8 cellular contexts compared by ENCODE assay signal in genomic region chr4:103076777-103077347, GRCh38. TPM values are rescaled to one million over a fixed set of nuclear protein-coding genes. Genes with fewer than 3 reads are reported as not detected.
A peak's percentile ranks its signal among the peaks of the same experiment; 100 is the strongest.
DNase-seq lines count a peak whose midpoint lies in the region; ATAC-seq, FAIRE-seq and TF ChIP-seq lines count a peak whose summit lies in the region.

No MANE protein-coding gene starts in this region.

- H3K4me3 ChIP-seq in effector memory CD4-positive, alpha-beta T cell (ENCODE audit: insufficient read depth, low read depth, low read length, poor library complexity, severe bottlenecking): peak overlapping the region; percentile 71
- H3K4me3 ChIP-seq in neutrophil (ENCODE audit: low read depth in 1 of 2, low read length in 1 of 2): peak overlapping the region; percentile 53 to 72

- H3K36me3 Mint-ChIP-seq in activated CD8-positive, alpha-beta memory T cell treated with anti-CD3 and anti-CD28 coated beads, Interleukin-2, amount 10 ng/mL, durations not matched to agents 7 days and 5 days: peaks cover 24% of the 10 kb centered on the region

- no peaks in the 10 kb centered on the region for H3K9me3 Mint-ChIP-seq in activated CD8-positive, alpha-beta memory T cell treated with anti-CD3 and anti-CD28 coated beads, Interleukin-2, amount 10 ng/mL, durations not matched to agents 7 days and 5 days (ENCODE audit: low read depth)

- no peak for TF ChIP-seq POLR2A in H54 (IDR thresholded peaks at IDR 0.05; ENCODE audit: low read depth, low read length)

- peaks cover 48% of the 10 kb centered on the region for H3K4me1 Mint-ChIP-seq in activated CD8-positive, alpha-beta memory T cell treated with anti-CD3 and anti-CD28 coated beads, Interleukin-2, amount 10 ng/mL, durations not matched to agents 7 days and 5 days

- no peaks in the 10 kb centered on the region for H3K27me3 ChIP-seq in effector memory CD4-positive, alpha-beta T cell (replicated peaks; ENCODE audit: control insufficient read depth, insufficient read depth, low read length, poor library complexity, severe bottlenecking)
- peaks cover 26% of the 10 kb centered on the region for H3K27me3 ChIP-seq in neutrophil

- no peaks in the 10 kb centered on the region for H3K27me3 Mint-ChIP-seq in activated CD8-positive, alpha-beta memory T cell treated with anti-CD3 and anti-CD28 coated beads, Interleukin-2, amount 10 ng/mL, durations not matched to agents 7 days and 5 days

- peaks cover 15% of the 10 kb centered on the region for H3K4me1 ChIP-seq in effector memory CD4-positive, alpha-beta T cell (ENCODE audit: control insufficient read depth, insufficient read depth, low read length, poor library complexity, severe bottlenecking)
- peaks cover 14 to 16% of the 10 kb centered on the region in 2 experiments for H3K4me1 ChIP-seq in neutrophil (ENCODE audit: control insufficient read depth in 1 of 2, insufficient read depth in 1 of 2, low read depth in 1 of 2, low read length in 1 of 2)

- H3K9me3 ChIP-seq in effector memory CD4-positive, alpha-beta T cell (ENCODE audit: control insufficient read depth, low read length): no peaks in the 10 kb centered on the region
- H3K9me3 ChIP-seq in neutrophil: no peaks in the 10 kb centered on the region

- DNase-seq in activated CD8-positive, alpha-beta memory T cell treated with anti-CD3 and anti-CD28 coated beads, Interleukin-2, amount 10 ng/mL, durations not matched to agents 7 days and 5 days: no peak
- no peak for DNase-seq in activated CD8-positive, alpha-beta memory T cell treated with anti-CD3 and anti-CD28 coated beads for 24 hours
- DNase-seq in RKO (ENCODE audit: low spot score) (peak; percentile 61), H54 (ENCODE audit: insufficient read length, low spot score) (no peak), COLO668 (lab: John Stamatoyannopoulos, UW; ENCODE audit: unreplicated experiment) (no peak)
- DNase-seq in effector memory CD4-positive, alpha-beta T cell: no peak

- peak overlapping the region; percentile 77 for H3K27ac ChIP-seq in effector memory CD4-positive, alpha-beta T cell (ENCODE audit: insufficient read depth, low read length, poor library complexity, severe bottlenecking)
- H3K27ac ChIP-seq in neutrophil: no peak overlapping the region

- CTCF ChIA-PET in activated CD8-positive, alpha-beta memory T cell treated with anti-CD3 and anti-CD28 coated beads, Interleukin-2, amount 10 ng/mL, durations not matched to agents 7 days and 5 days (lab: Charles Lee): interaction anchor here (1.0 to 10.0 kb wide), 3 partner anchors 13 to 646 kb away, joined by 3 to 76 read pairs (median 3); partner anchors contain the start of gene BDH2

- no peak for TF ChIP-seq CTCF in neutrophil (IDR thresholded peaks at IDR 0.05)

- no peak for ATAC-seq in activated CD8-positive, alpha-beta memory T cell treated with anti-CD3 and anti-CD28 coated beads, Interleukin-2, amount 10 ng/mL, durations not matched to agents 7 days and 5 days
- peak; percentile 63 for ATAC-seq in HG02798 (IDR thresholded peaks at IDR 0.05; ENCODE audit: poor library complexity, unreplicated experiment)

- peak overlapping the region; percentile 99 for H3K27ac Mint-ChIP-seq in activated CD8-positive, alpha-beta memory T cell treated with anti-CD3 and anti-CD28 coated beads, Interleukin-2, amount 10 ng/mL, durations not matched to agents 7 days and 5 days

- no peaks in the 10 kb centered on the region for H3K36me3 ChIP-seq in effector memory CD4-positive, alpha-beta T cell (ENCODE audit: control insufficient read depth, insufficient read depth, low read length)
- H3K36me3 ChIP-seq in neutrophil: no peaks in the 10 kb centered on the region

- FAIRE-seq in H54 (lab: Jason Lieb, UNC): no peak

- peak overlapping the region; percentile 95 for H3K4me3 Mint-ChIP-seq in activated CD8-positive, alpha-beta memory T cell treated with anti-CD3 and anti-CD28 coated beads, Interleukin-2, amount 10 ng/mL, durations not matched to agents 7 days and 5 days

RNA-seq across cellular contexts. Expression of gene SLC9B2, which starts 0.3 kb away (rescaled TPM):
- 10 to 100 TPM; 24.2 to 27.4 TPM for total RNA-seq in activated CD8-positive, alpha-beta memory T cell treated with anti-CD3 and anti-CD28 coated beads, Interleukin-2, amount 10 ng/mL, durations not matched to agents 7 days and 5 days

RNA-seq across cellular contexts. Expression of gene BDH2, which starts 22.8 kb away (rescaled TPM):
- 10 to 100 TPM; 16.5 to 19.2 TPM for total RNA-seq in activated CD8-positive, alpha-beta memory T cell treated with anti-CD3 and anti-CD28 coated beads, Interleukin-2, amount 10 ng/mL, durations not matched to agents 7 days and 5 days

RNA-seq across cellular contexts. Expression of gene SLC9B1, which starts 57.4 kb away (rescaled TPM):
- 1 to 10 TPM; 1.2 to 1.3 TPM for total RNA-seq in activated CD8-positive, alpha-beta memory T cell treated with anti-CD3 and anti-CD28 coated beads, Interleukin-2, amount 10 ng/mL, durations not matched to agents 7 days and 5 days
